ENCODE assay signal across 7 cellular contexts in the genomic region with DNA sequence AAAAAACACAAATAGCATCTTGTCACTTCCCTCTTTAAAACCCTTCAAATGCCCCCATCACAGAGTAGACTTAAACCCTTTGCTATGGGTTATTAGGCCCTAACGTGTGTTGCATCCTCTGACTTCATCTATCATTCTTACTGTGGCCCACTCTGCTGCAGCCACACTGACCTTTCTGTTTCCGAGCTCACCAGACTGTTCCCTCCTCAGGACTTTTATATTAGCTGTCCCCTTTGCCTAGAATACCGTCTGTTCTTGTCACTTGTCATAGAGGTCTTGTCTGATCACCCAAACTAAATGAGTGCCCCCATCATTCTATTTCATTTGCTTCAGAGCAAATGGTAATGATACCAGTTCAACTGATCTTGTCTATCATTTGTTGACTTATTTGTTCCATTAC. TPM values are rescaled to one million over a fixed set of nuclear protein-coding genes. Genes with fewer than 3 reads are reported as not detected.
DNase-seq lines count a peak whose midpoint lies in the region; ATAC-seq and TF ChIP-seq lines count a peak whose summit lies in the region.

No MANE protein-coding gene starts in this region.

- in situ Hi-C loops in ACHN (cut with HindIII; ENCODE audit: low pct_ligation_motif_present, low pct_unique_long_range_greater_than_20kb, low sequenced_read_pairs) = no loop called here

- no peak for ATAC-seq in HG02678 (IDR thresholded peaks at IDR 0.05; ENCODE audit: unreplicated experiment)

- DNase-seq in activated CD4-positive, alpha-beta memory T cell treated with anti-CD3 and anti-CD28 coated beads, Interleukin-2, amount 10 ng/mL, durations not matched to agents 7 days and 5 days = no peak
- DNase-seq in iPS DF 6.9 (ENCODE audit: low read depth, low spot score) = no peak
- DNase-seq in spleen = no peak
- DNase-seq in ACHN = no peak
- no peak for DNase-seq in COR-L47 (lab: John Stamatoyannopoulos, UW)

- H3K27me3 ChIP-seq in iPS DF 6.9 (ENCODE audit: control insufficient read depth, insufficient read depth, low read length) (no peaks in the 10 kb centered on the region), spleen (replicated peaks in 1 of 7) (no peaks in the 10 kb centered on the region)

- peaks cover 2% of the 10 kb centered on the region for H3K27me3 Mint-ChIP-seq in activated CD4-positive, alpha-beta memory T cell treated with anti-CD3 and anti-CD28 coated beads, Interleukin-2, amount 10 ng/mL, durations not matched to agents 7 days and 5 days

- H3K4me1 Mint-ChIP-seq in activated CD4-positive, alpha-beta memory T cell treated with anti-CD3 and anti-CD28 coated beads, Interleukin-2, amount 10 ng/mL, durations not matched to agents 7 days and 5 days = peaks cover 39% of the 10 kb centered on the region

- no peak for TF ChIP-seq CTCF in HEK293 (tag by site-specific recombination; IDR thresholded peaks at IDR 0.05)
- no peak for TF ChIP-seq CTCF in spleen (IDR thresholded peaks at IDR 0.05 in 8 of 11, conservative IDR thresholded peaks at IDR 0.05 in 3 of 11)

- POLR2A ChIA-PET in HEK293 (lab: Yijun Ruan, JAX) = interaction anchor here (0.7 to 1.5 kb wide), 4 partner anchors 24 to 1735 kb away, joined by 3 to 12 read pairs (median 4); a partner anchor contains a TSS
- POLR2A ChIA-PET in activated CD4-positive, alpha-beta memory T cell treated with anti-CD3 and anti-CD28 coated beads, Interleukin-2, amount 10 ng/mL, durations not matched to agents 7 days and 5 days (lab: Charles Lee) = interaction anchor here (0.7 to 7.1 kb wide), 21 partner anchors 12 to 734 kb away, joined by 3 to 95 read pairs (median 9); a partner anchor contains a TSS

- peak overlapping the region; percentile 99 for H3K4me3 Mint-ChIP-seq in activated CD4-positive, alpha-beta memory T cell treated with anti-CD3 and anti-CD28 coated beads, Interleukin-2, amount 10 ng/mL, durations not matched to agents 7 days and 5 days

- H3K36me3 ChIP-seq in HEK293 (ENCODE audit: control insufficient read depth in 2 of 2, insufficient read depth in 1 of 2, low read length in 2 of 2) = peaks cover 0 to 9% of the 10 kb centered on the region in 2 experiments; a peak in 1 of 3 replicates
- no peaks in the 10 kb centered on the region for H3K36me3 ChIP-seq in iPS DF 6.9 (ENCODE audit: control insufficient read depth, insufficient read depth, low read length)
- no peaks in the 10 kb centered on the region for H3K36me3 ChIP-seq in spleen

- no CpG with 5 or more reads among the region's 3 CpGs for WGBS in iPS DF 6.9 (ENCODE audit: insufficient coverage, insufficient read length)
- 47 to 60% (median 50%) methylated on average over 3 of the region's 3 CpGs for WGBS in spleen, 5 donors

- intact Hi-C loops in spleen (cut with DNase I; ENCODE audit: low total_unique reads) = no loop called here

- TF ChIP-seq POLR2A in spleen (IDR thresholded peaks at IDR 0.05) = no peak

- peaks cover 21% of the 10 kb centered on the region for H3K36me3 Mint-ChIP-seq in activated CD4-positive, alpha-beta memory T cell treated with anti-CD3 and anti-CD28 coated beads, Interleukin-2, amount 10 ng/mL, durations not matched to agents 7 days and 5 days (ENCODE audit: low read depth)

- H3K4me3 ChIP-seq in HEK293 (ENCODE audit: low read depth, low read length) = peak overlapping the region; percentile 95
- H3K4me3 ChIP-seq in iPS DF 6.9 (ENCODE audit: low read length) = peak overlapping the region; percentile 84; the same call in 1 of the 2 replicates
- H3K4me3 ChIP-seq in spleen = peak overlapping the region; percentile 61 to 95 (median 84)

- H3K27ac Mint-ChIP-seq in activated CD4-positive, alpha-beta memory T cell treated with anti-CD3 and anti-CD28 coated beads, Interleukin-2, amount 10 ng/mL, durations not matched to agents 7 days and 5 days = peak overlapping the region; percentile 94

- H3K4me1 ChIP-seq in HEK293 (ENCODE audit: control insufficient read depth, insufficient read depth, low read length) (peaks cover 12% of the 10 kb centered on the region), iPS DF 6.9 (ENCODE audit: control insufficient read depth, insufficient read depth, low read length) (peaks cover 4% of the 10 kb centered on the region), spleen (peaks cover 27 to 50% (median 42%) of the 10 kb centered on the region in 6 donors)

- CTCF ChIA-PET in HEK293 (lab: Yijun Ruan, JAX) = interaction anchor here (1.5 to 3.8 kb wide), 3 partner anchors 12 to 30 kb away, joined by 5 to 19 read pairs (median 7); no protein-coding TSS in a partner anchor
- CTCF ChIA-PET in activated CD4-positive, alpha-beta memory T cell treated with anti-CD3 and anti-CD28 coated beads, Interleukin-2, amount 10 ng/mL, durations not matched to agents 7 days and 5 days (lab: Charles Lee) = interaction anchor here (1.1 to 2.0 kb wide), 3 partner anchors 24 to 320 kb away, joined by 3 to 8 read pairs (median 4); no protein-coding TSS in a partner anchor

- H3K27ac ChIP-seq in HEK293 (ENCODE audit: extremely low read depth, low read depth, low read length) = peak overlapping the region; percentile 97
- no peak overlapping the region for H3K27ac ChIP-seq in iPS DF 6.9 (ENCODE audit: low read length)
- H3K27ac ChIP-seq in spleen = peak overlapping the region; percentile 94 to 99 (median 98)

- H3K9me3 Mint-ChIP-seq in activated CD4-positive, alpha-beta memory T cell treated with anti-CD3 and anti-CD28 coated beads, Interleukin-2, amount 10 ng/mL, durations not matched to agents 7 days and 5 days = no peaks in the 10 kb centered on the region

- no peaks in the 10 kb centered on the region for H3K9me3 ChIP-seq in HEK293 (ENCODE audit: control insufficient read depth, insufficient read depth, low read depth, low read length)
- H3K9me3 ChIP-seq in iPS DF 6.9 (ENCODE audit: control insufficient read depth, insufficient read depth, low read length) = no peaks in the 10 kb centered on the region
- no peaks in the 10 kb centered on the region for H3K9me3 ChIP-seq in spleen

TF ChIP-seq in HEK293, 187 proteins besides CTCF, POLR2A, EP300 and RAD21:
- TF ChIP-seq REPIN1 (tag by site-specific recombination; IDR thresholded peaks at IDR 0.05; ENCODE audit: low read depth) = no peak
- TF ChIP-seq ZNF549 (tag by site-specific recombination; IDR thresholded peaks at IDR 0.05) = no peak
- no peak for TF ChIP-seq IKZF3 (tag by site-specific recombination; IDR thresholded peaks at IDR 0.05)
- TF ChIP-seq TRIM28 (IDR thresholded peaks at IDR 0.05; ENCODE audit: borderline replicate concordance, low read length) = no peak
- TF ChIP-seq ZNF521 (tag by site-specific recombination; IDR thresholded peaks at IDR 0.05) = no peak
- no peak for TF ChIP-seq ZNF391 (tag by site-specific recombination; IDR thresholded peaks at IDR 0.05; ENCODE audit: borderline replicate concordance, low read depth)
- TF ChIP-seq ZFP37 (tag by site-specific recombination; IDR thresholded peaks at IDR 0.05) = no peak
- TF ChIP-seq ZNF114 (tag by site-specific recombination; IDR thresholded peaks at IDR 0.05) = no peak

RNA-seq across cellular contexts. Expression of a gene that starts 0.9 kb away (rescaled TPM):
- 10 to 100 TPM; 46.9 to 48.8 TPM for total RNA-seq in activated CD4-positive, alpha-beta memory T cell treated with anti-CD3 and anti-CD28 coated beads, Interleukin-2, amount 10 ng/mL, durations not matched to agents 7 days and 5 days
- 10 to 100 TPM; 43.5 to 63.5 (median 45.6) TPM for total RNA-seq in spleen
- 10 to 100 TPM in 1 of 3 donors, 1 to 10 TPM in 2; 6.2 to 10.4 (median 7.5) TPM for polyA plus RNA-seq in spleen

RNA-seq across cellular contexts. Expression of a gene that starts 47.1 kb away (rescaled TPM):
- total RNA-seq in activated CD4-positive, alpha-beta memory T cell treated with anti-CD3 and anti-CD28 coated beads, Interleukin-2, amount 10 ng/mL, durations not matched to agents 7 days and 5 days = 10 to 100 TPM; 40.0 to 41.3 TPM
- 10 to 100 TPM; 25.0 to 38.6 (median 29.7) TPM for total RNA-seq in spleen
- polyA plus RNA-seq in spleen = 10 to 100 TPM in 2 of 3 donors, 1 to 10 TPM in 1; 9.8 to 21.7 (median 18.1) TPM
